Comparison of ENCODE assay signal across 9 cellular contexts in genomic region chr2:219570924-219571310, GRCh38. TPM values are rescaled to one million over a fixed set of nuclear protein-coding genes. Genes with fewer than 3 reads are reported as not detected.
A peak's percentile ranks its signal among the peaks of the same experiment; 100 is the strongest.
DNase-seq lines count a peak whose midpoint lies in the region; FAIRE-seq and TF ChIP-seq lines count a peak whose summit lies in the region.
"Had no signal": no experiment of that assay in that cellular context is flagged by ENCODE, and none has a peak within 500 bp of the region (broad histone marks: within the 10 kb centered on the region; RNA-seq: fewer than 3 reads in every experiment).

No MANE protein-coding gene starts in this region.

- H3K9me3 ChIP-seq in kidney (ENCODE audit: control insufficient read depth in 1 of 2, low read length in 2 of 2) (no peaks in the 10 kb centered on the region), stomach smooth muscle (ENCODE audit: control insufficient read depth in 2 of 2, low read length in 2 of 2) (no peaks in the 10 kb centered on the region)

- H3K9ac ChIP-seq in kidney (ENCODE audit: low read length in 2 of 2), result peak overlapping the region in 1 of 2 donors; percentile 34
- peak overlapping the region; percentile 62 to 69 for H3K9ac ChIP-seq in stomach smooth muscle (ENCODE audit: low read length in 2 of 2)

- TF ChIP-seq CTCF in brain microvascular endothelial cell (IDR thresholded peaks at IDR 0.05; ENCODE audit: low read depth, low read length, missing control alignments) (no peak), kidney (IDR thresholded peaks at IDR 0.05; ENCODE audit: borderline replicate concordance, extremely low read depth, insufficient read depth) (no peak)

- DNase-seq in DMS 273 (lab: John Stamatoyannopoulos, UW; ENCODE audit: unreplicated experiment) (peak; percentile 57), DMS 273 treated with DMSO at 0.1 percent for 48 hours (lab: John Stamatoyannopoulos, UW) (no peak), brain microvascular endothelial cell (no peak), kidney (peak; percentile 81), SKM-1 (lab: John Stamatoyannopoulos, UW; ENCODE audit: unreplicated experiment) (no peak), NOMO-1 treated with dmso at 0.1 percent for 144 hours (lab: John Stamatoyannopoulos, UW; ENCODE audit: unreplicated experiment) (no peak), NCI-H524 treated with DMSO at 0.1 percent for 48 hours (lab: John Stamatoyannopoulos, UW) (no peak)

- no peak for FAIRE-seq in kidney (lab: Jason Lieb, UNC)
- FAIRE-seq: A204.1 had no signal

- H3K27ac ChIP-seq in brain microvascular endothelial cell, result no peak overlapping the region
- H3K27ac ChIP-seq in kidney (ENCODE audit: low read depth in 2 of 2, low read length in 2 of 2), result peak overlapping the region in 1 of 2 donors; percentile 48
- H3K27ac ChIP-seq in stomach smooth muscle (ENCODE audit: low read length), result peak overlapping the region; percentile 49

- H3K4me3 ChIP-seq in brain microvascular endothelial cell (ENCODE audit: low read depth, low read length), result peak overlapping the region; percentile 66
- peak overlapping the region in 1 of 2 donors; percentile 55 for H3K4me3 ChIP-seq in kidney (ENCODE audit: low read length in 2 of 2)
- H3K4me3 ChIP-seq in stomach smooth muscle (ENCODE audit: low read length in 2 of 2), result peak overlapping the region; percentile 62 to 78

- H3K27me3 ChIP-seq in brain microvascular endothelial cell (replicated peaks) (no peaks in the 10 kb centered on the region), stomach smooth muscle (ENCODE audit: control insufficient read depth in 1 of 2, insufficient read depth in 2 of 2, low read length in 2 of 2) (peaks cover 5 to 9% of the 10 kb centered on the region in 2 donors)

- intact Hi-C loops in kidney (cut with DNase I), result no loop called here

- H3K36me3 ChIP-seq in brain microvascular endothelial cell (replicated peaks) (no peaks in the 10 kb centered on the region), kidney (ENCODE audit: control insufficient read depth in 1 of 2, insufficient read depth in 2 of 2, low read length in 2 of 2) (no peaks in the 10 kb centered on the region), stomach smooth muscle (ENCODE audit: control insufficient read depth in 2 of 2, insufficient read depth in 2 of 2, low read length in 2 of 2) (peaks cover 0 to 11% of the 10 kb centered on the region in 2 donors)

- peaks cover 10 to 11% of the 10 kb centered on the region in 2 donors for H3K4me1 ChIP-seq in kidney (ENCODE audit: control insufficient read depth in 1 of 2, insufficient read depth in 1 of 2, low read depth in 1 of 2, low read length in 2 of 2)
- peaks cover 16% of the 10 kb centered on the region for H3K4me1 ChIP-seq in stomach smooth muscle (ENCODE audit: control insufficient read depth, insufficient read depth, low read length)

- in situ Hi-C loops in brain microvascular endothelial cell (cut with HindIII; ENCODE audit: low pct_ligation_motif_present, low sequenced_read_pairs), result no loop called here

RNA-seq across cellular contexts. Expression of gene OBSL1, which starts 0.4 kb away (rescaled TPM):
- 123 TPM for total RNA-seq in kidney
- polyA plus RNA-seq in kidney (ENCODE audit: insufficient read depth, low read depth, low replicate concordance), result 89.5 TPM

RNA-seq across cellular contexts. Expression of gene INHA, which starts 1.2 kb away (rescaled TPM):
- 1.2 TPM for total RNA-seq in kidney
- 2.5 TPM for polyA plus RNA-seq in kidney (ENCODE audit: insufficient read depth, low read depth, low replicate concordance)

RNA-seq across cellular contexts. Expression of gene STK11IP, which starts 26.7 kb away (rescaled TPM):
- total RNA-seq in kidney, result 33.7 TPM
- 12.5 TPM for polyA plus RNA-seq in kidney (ENCODE audit: insufficient read depth, low read depth, low replicate concordance)

RNA-seq across cellular contexts. Expression of gene TMEM198, which starts 27.1 kb away (rescaled TPM):
- 4.5 TPM for total RNA-seq in kidney
- 4.2 TPM for polyA plus RNA-seq in kidney (ENCODE audit: insufficient read depth, low read depth, low replicate concordance)

RNA-seq across cellular contexts. Expression of gene CHPF, which starts 27.3 kb away (rescaled TPM):
- total RNA-seq in kidney, result 59.5 TPM
- polyA plus RNA-seq in kidney (ENCODE audit: insufficient read depth, low read depth, low replicate concordance), result 57.3 TPM

Comparison
In these comparisons a context has a peak if more than half of its experiments do, and no peak if none do; other contexts are left out.
1. DNase-seq: peak in DMS 273 (single experiment) and kidney (single experiment); none in DMS 273 treated with DMSO at 0.1 percent for 48 hours (single experiment), brain microvascular endothelial cell (single experiment), SKM-1 (single experiment), NOMO-1 treated with dmso at 0.1 percent for 144 hours (single experiment) and NCI-H524 treated with DMSO at 0.1 percent for 48 hours (single experiment).